In genomic region chr21:42129300-42130266, GRCh38 we compare ENCODE assay signal across 18 cellular contexts. TPM values are rescaled to one million over a fixed set of nuclear protein-coding genes. Genes with fewer than 3 reads are reported as not detected.
DNase-seq lines count a peak whose midpoint lies in the region; ATAC-seq, FAIRE-seq and TF ChIP-seq lines count a peak whose summit lies in the region.
"Had no signal": no experiment of that assay in that cellular context is flagged by ENCODE, and none has a peak within 500 bp of the region (broad histone marks: within the 10 kb centered on the region; RNA-seq: fewer than 3 reads in every experiment).

No MANE protein-coding gene starts in this region.

- no peak overlapping the region for H3K4me3 Mint-ChIP-seq in activated T-cell treated with anti-CD3 and anti-CD28 coated beads, Interleukin-2, amount 50 U/mL, for 72 hours
- no peak overlapping the region for H3K4me3 Mint-ChIP-seq in activated CD8-positive, alpha-beta T cell treated with anti-CD3 and anti-CD28 coated beads for 36 hours

- intact Hi-C loops in activated CD8-positive, alpha-beta T cell treated with anti-CD3 and anti-CD28 coated beads for 36 hours (cut with micrococcal nuclease) = no loop called here
- intact Hi-C loops in lower leg skin (cut with DNase I; ENCODE audit: low total_unique reads) = loop anchor here (1.0 kb wide), 1 partner anchor 147 kb away; no protein-coding TSS in a partner anchor

- 47% methylated on average over 11 of the region's 11 CpGs for WGBS in SK-N-SH (ENCODE audit: low lambda C conversion rate)
- WGBS in lower leg skin, 2 donors = 78 to 86% methylated on average over 11 of the region's 11 CpGs

- no peak overlapping the region for H3K4me3 ChIP-seq in osteoblast (ENCODE audit: insufficient read depth, low read length)
- no peak overlapping the region for H3K4me3 ChIP-seq in SK-N-SH (ENCODE audit: low read depth in 2 of 2, low read length in 1 of 2)
- H3K4me3 ChIP-seq in lower leg skin (ENCODE audit: low read depth, poor library complexity, severe bottlenecking) = no peak overlapping the region
- H3K4me3 ChIP-seq: HAP-1 had no signal

- H3K27me3 Mint-ChIP-seq in activated T-cell treated with anti-CD3 and anti-CD28 coated beads, Interleukin-2, amount 50 U/mL, for 72 hours (ENCODE audit: low read depth) = peaks cover 9% of the 10 kb centered on the region
- peaks cover 14% of the 10 kb centered on the region for H3K27me3 Mint-ChIP-seq in activated CD8-positive, alpha-beta T cell treated with anti-CD3 and anti-CD28 coated beads for 36 hours

- no peak for TF ChIP-seq CTCF in activated CD8-positive, alpha-beta T cell treated with anti-CD3 and anti-CD28 coated beads for 36 hours (IDR thresholded peaks at IDR 0.05)
- TF ChIP-seq CTCF in osteoblast (IDR thresholded peaks at IDR 0.05; ENCODE audit: extremely low read depth, low read depth, low read length) = no peak
- no peak for TF ChIP-seq CTCF in SK-N-SH (IDR thresholded peaks at IDR 0.05)
- no peak for TF ChIP-seq CTCF in lower leg skin (IDR thresholded peaks at IDR 0.05)

- peaks cover 20% of the 10 kb centered on the region for H3K27me3 ChIP-seq in osteoblast (ENCODE audit: insufficient read depth, low read length)
- H3K27me3 ChIP-seq in SK-N-SH (ENCODE audit: insufficient read depth) = peaks cover 9% of the 10 kb centered on the region; the same call in 1 of the 2 replicates

- H3K27ac Mint-ChIP-seq in activated T-cell treated with anti-CD3 and anti-CD28 coated beads, Interleukin-2, amount 50 U/mL, for 72 hours = no peak overlapping the region
- H3K27ac Mint-ChIP-seq in activated CD8-positive, alpha-beta T cell treated with anti-CD3 and anti-CD28 coated beads for 36 hours = peak overlapping the region; percentile 55

- no peak for TF ChIP-seq EP300 in SK-N-SH (IDR thresholded peaks at IDR 0.05; ENCODE audit: borderline replicate concordance in 1 of 2, low read depth in 1 of 2, low read length in 1 of 2)

- POLR2A ChIA-PET in activated CD8-positive, alpha-beta T cell treated with anti-CD3 and anti-CD28 coated beads for 36 hours (lab: Charles Lee) = interaction anchor here (0.6 to 1.4 kb wide), 3 partner anchors 11 to 91 kb away, joined by 3 read pairs; no protein-coding TSS in a partner anchor
- POLR2A ChIA-PET in SK-N-SH (lab: Yijun Ruan, JAX) = no interaction called here

- no peak overlapping the region for H3K9ac ChIP-seq in SK-N-SH

- H4K20me1 ChIP-seq in osteoblast (ENCODE audit: insufficient read depth, low read length) (no peaks in the 10 kb centered on the region), SK-N-SH (ENCODE audit: insufficient read depth) (no peaks in the 10 kb centered on the region)

- no peaks in the 10 kb centered on the region for H3K4me1 Mint-ChIP-seq in activated T-cell treated with anti-CD3 and anti-CD28 coated beads, Interleukin-2, amount 50 U/mL, for 72 hours (ENCODE audit: low read depth)
- H3K4me1 Mint-ChIP-seq in activated CD8-positive, alpha-beta T cell treated with anti-CD3 and anti-CD28 coated beads for 36 hours (ENCODE audit: low read depth) = peaks cover 12% of the 10 kb centered on the region

- no peak overlapping the region for H2AFZ ChIP-seq in osteoblast (ENCODE audit: low read length)
- no peak overlapping the region for H2AFZ ChIP-seq in SK-N-SH (ENCODE audit: low read depth)

- CTCF ChIA-PET in activated CD8-positive, alpha-beta T cell treated with anti-CD3 and anti-CD28 coated beads for 36 hours (lab: Charles Lee) = interaction anchor here (0.8 to 2.8 kb wide), 5 partner anchors 12 to 180 kb away, joined by 4 to 13 read pairs (median 5); no protein-coding TSS in a partner anchor
- CTCF ChIA-PET in SK-N-SH (lab: Yijun Ruan, JAX) = interaction anchor here (1.1 to 2.5 kb wide), 5 partner anchors 13 to 313 kb away, joined by 4 to 17 read pairs (median 5); no protein-coding TSS in a partner anchor

- no peaks in the 10 kb centered on the region for H3K36me3 Mint-ChIP-seq in activated T-cell treated with anti-CD3 and anti-CD28 coated beads, Interleukin-2, amount 50 U/mL, for 72 hours (ENCODE audit: insufficient read depth in 2 of 2)
- no peaks in the 10 kb centered on the region for H3K36me3 Mint-ChIP-seq in activated CD8-positive, alpha-beta T cell treated with anti-CD3 and anti-CD28 coated beads for 36 hours (ENCODE audit: low read depth)

- TF ChIP-seq POLR2A in GM12892 (IDR thresholded peaks at IDR 0.05; ENCODE audit: low read depth, low read length) = no peak
- no peak for TF ChIP-seq POLR2A in lower leg skin (IDR thresholded peaks at IDR 0.05)

- no peaks in the 10 kb centered on the region for H3K9me2 ChIP-seq in SK-N-SH

- H3K4me1 ChIP-seq in osteoblast (ENCODE audit: insufficient read depth, low read length) = peaks cover 6% of the 10 kb centered on the region
- H3K4me1 ChIP-seq in SK-N-SH (ENCODE audit: control insufficient read depth in 1 of 2, insufficient read depth in 2 of 2, low read depth in 1 of 2, low read length in 1 of 2) = no peaks in the 10 kb centered on the region
- H3K4me1 ChIP-seq: HAP-1 had no signal

- H3K27ac ChIP-seq in osteoblast (ENCODE audit: low read depth, low read length) (no peak overlapping the region), SK-N-SH (ENCODE audit: low read depth in 2 of 2, low read length in 1 of 2) (no peak overlapping the region)

- H3K4me2 ChIP-seq in osteoblast (ENCODE audit: insufficient read depth, low read length) = no peak overlapping the region
- H3K4me2 ChIP-seq in SK-N-SH = no peak overlapping the region

- no peaks in the 10 kb centered on the region for H3K9me3 ChIP-seq in osteoblast (ENCODE audit: low read depth, low read length)
- no peaks in the 10 kb centered on the region for H3K9me3 ChIP-seq in SK-N-SH
- H3K9me3 ChIP-seq: HAP-1 had no signal

- no peaks in the 10 kb centered on the region for H3K79me2 ChIP-seq in osteoblast (ENCODE audit: insufficient read depth, low read length)
- no peaks in the 10 kb centered on the region for H3K79me2 ChIP-seq in SK-N-SH (ENCODE audit: insufficient read depth)

- peak; percentile 39 to 50 for ATAC-seq in activated T-cell treated with anti-CD3 and anti-CD28 coated beads, Interleukin-2, amount 50 U/mL, for 72 hours (replicated peaks in 1 of 2)
- ATAC-seq in activated CD8-positive, alpha-beta T cell treated with anti-CD3 and anti-CD28 coated beads for 36 hours = peak; percentile 68

- H3F3A ChIP-seq in SK-N-SH (replicated peaks; ENCODE audit: insufficient read depth) = no peaks in the 10 kb centered on the region

- no peaks in the 10 kb centered on the region for H3K36me3 ChIP-seq in osteoblast (ENCODE audit: insufficient read depth, low read length)
- no peaks in the 10 kb centered on the region for H3K36me3 ChIP-seq in SK-N-SH (replicated peaks in 1 of 2; ENCODE audit: control insufficient read depth in 1 of 2, insufficient read depth in 2 of 2, low read length in 1 of 2)
- H3K36me3 ChIP-seq: HAP-1 had no signal

- TF ChIP-seq RAD21 in SK-N-SH (IDR thresholded peaks at IDR 0.05; ENCODE audit: low read length) = no peak

- FAIRE-seq in GM12892 (lab: Jason Lieb, UNC) = peak; percentile 24

- DNase-seq in activated T-cell treated with anti-CD3 and anti-CD28 coated beads, Interleukin-2, amount 50 U/mL, for 72 hours = no peak
- DNase-seq in activated T-cell treated with anti-CD3 and anti-CD28 coated beads, Interleukin-2, amount 50 U/mL, for 1 hour = no peak
- DNase-seq in GM12892 (ENCODE audit: insufficient read length) (no peak), osteoblast (ENCODE audit: insufficient read length, low spot score, missing footprints) (peak; percentile 15), SK-N-SH (no peak), DMS 273 treated with DMSO at 0.1 percent for 48 hours (lab: John Stamatoyannopoulos, UW) (no peak), lower leg skin (ENCODE audit: low spot score in 2 of 2) (no peak)
- peak; percentile 35 for DNase-seq in activated CD8-positive, alpha-beta T cell treated with anti-CD3 and anti-CD28 coated beads for 36 hours
- DNase-seq: DMS153, NCI-H1417 treated with DMSO at 0.1 percent for 48 hours, NCI-H1930, NCI-H2171 treated with DMSO at 0.1 percent for 48 hours, NCI-H748 treated with DMSO at 0.1 percent for 48 hours had no signal

- H3K9me3 Mint-ChIP-seq in activated T-cell treated with anti-CD3 and anti-CD28 coated beads, Interleukin-2, amount 50 U/mL, for 72 hours = no peaks in the 10 kb centered on the region
- no peaks in the 10 kb centered on the region for H3K9me3 Mint-ChIP-seq in activated CD8-positive, alpha-beta T cell treated with anti-CD3 and anti-CD28 coated beads for 36 hours

TF ChIP-seq in SK-N-SH, 30 proteins besides CTCF, POLR2A, EP300 and RAD21 (continues in another document):
- TF ChIP-seq, protein P1, sequence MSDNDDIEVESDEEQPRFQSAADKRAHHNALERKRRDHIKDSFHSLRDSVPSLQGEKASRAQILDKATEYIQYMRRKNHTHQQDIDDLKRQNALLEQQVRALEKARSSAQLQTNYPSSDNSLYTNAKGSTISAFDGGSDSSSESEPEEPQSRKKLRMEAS (IDR thresholded peaks at IDR 0.05; ENCODE audit: low read depth) = no peak
- no peak for TF ChIP-seq FOSL2 (IDR thresholded peaks at IDR 0.05; ENCODE audit: borderline replicate concordance, low read depth)
- TF ChIP-seq, protein P2, sequence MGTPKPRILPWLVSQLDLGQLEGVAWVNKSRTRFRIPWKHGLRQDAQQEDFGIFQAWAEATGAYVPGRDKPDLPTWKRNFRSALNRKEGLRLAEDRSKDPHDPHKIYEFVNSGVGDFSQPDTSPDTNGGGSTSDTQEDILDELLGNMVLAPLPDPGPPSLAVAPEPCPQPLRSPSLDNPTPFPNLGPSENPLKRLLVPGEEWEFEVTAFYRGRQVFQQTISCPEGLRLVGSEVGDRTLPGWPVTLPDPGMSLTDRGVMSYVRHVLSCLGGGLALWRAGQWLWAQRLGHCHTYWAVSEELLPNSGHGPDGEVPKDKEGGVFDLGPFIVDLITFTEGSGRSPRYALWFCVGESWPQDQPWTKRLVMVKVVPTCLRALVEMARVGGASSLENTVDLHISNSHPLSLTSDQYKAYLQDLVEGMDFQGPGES (IDR thresholded peaks at IDR 0.05; ENCODE audit: low read depth, low read length) = no peak
- TF ChIP-seq NRF1 (IDR thresholded peaks at IDR 0.05; ENCODE audit: low read depth, low read length) = no peak
- no peak for TF ChIP-seq USF1 (IDR thresholded peaks at IDR 0.05; ENCODE audit: borderline replicate concordance, low read depth)

RNA-seq across cellular contexts. Expression of gene UMODL1, which starts 58.5 kb away (rescaled TPM):
- under 1 TPM; 0.39 to 0.89 TPM for total RNA-seq in activated T-cell treated with anti-CD3 and anti-CD28 coated beads, Interleukin-2, amount 50 U/mL, for 72 hours
- 0.06 TPM for polyA plus RNA-seq in GM12892 (2012; ENCODE audit: missing spikeins)
- total RNA-seq in activated CD8-positive, alpha-beta T cell treated with anti-CD3 and anti-CD28 coated beads for 36 hours = not detected
- under 0.01 TPM in 1 of 2 replicates, not detected in the other for total RNA-seq in osteoblast
- not detected in 2 replicates for polyA plus RNA-seq in SK-N-SH (2012; rRNA removed)
- not detected in 2 replicates for polyA plus RNA-seq in SK-N-SH (2012; cell fraction: cytosol; rRNA removed)
- polyA plus RNA-seq in SK-N-SH (2012; cell fraction: nucleus; rRNA removed) = not detected in 2 replicates
- under 1 TPM in 1 of 4 donors, not detected in 3; 0.23 TPM for total RNA-seq in lower leg skin
- total RNA-seq: A172, HT1080, NCI-H460, SK-MEL-5 had no signal

Comparison
In these comparisons a context has a peak if more than half of its experiments do, and no peak if none do; other contexts are left out.
1. DNase-seq: peak in activated CD8-positive, alpha-beta T cell treated with anti-CD3 and anti-CD28 coated beads for 36 hours (single experiment) and osteoblast (single experiment); none in activated T-cell treated with anti-CD3 and anti-CD28 coated beads, Interleukin-2, amount 50 U/mL, for 72 hours (0 of 2), activated T-cell treated with anti-CD3 and anti-CD28 coated beads, Interleukin-2, amount 50 U/mL, for 1 hour (single experiment), GM12892 (single experiment), SK-N-SH (single experiment), DMS 273 treated with DMSO at 0.1 percent for 48 hours (single experiment) and lower leg skin (0 of 2).